9 cellular contexts compared by ENCODE assay signal in genomic region chr17:50541402-50541915, GRCh38. TPM values are rescaled to one million over a fixed set of nuclear protein-coding genes. Genes with fewer than 3 reads are reported as not detected.
DNase-seq lines count a peak whose midpoint lies in the region; ATAC-seq and TF ChIP-seq lines count a peak whose summit lies in the region.
"Had no signal": no experiment of that assay in that cellular context is flagged by ENCODE, and none has a peak within 500 bp of the region (broad histone marks: within the 10 kb centered on the region; RNA-seq: fewer than 3 reads in every experiment).

No MANE protein-coding gene starts in this region.

- DNase-seq in T-helper 1 cell (no peak), kidney epithelial cell (ENCODE audit: low read depth) (no peak), KBM-7 (no peak), NCI-H2107 treated with DMSO at 0.1 percent for 48 hours (lab: John Stamatoyannopoulos, UW; ENCODE audit: unreplicated experiment) (no peak)
- DNase-seq in activated T-helper 2 cell treated with anti-CD3 and anti-CD28 coated beads, Interferon-gamma antibody, Interleukin-2, Interleukin-4, amounts not matched to agents 10 μg/mL and 5 μg/mL and 100 μg/mL, durations not matched to agents 14 hours and 24 hours and 36 hours (ENCODE audit: low spot score), result no peak

- no peak for ATAC-seq in esophagus mucosa

- peak overlapping the region; percentile 85 for H3K4me3 Mint-ChIP-seq in T-helper 1 cell treated with Interleukin-12 subunit alpha and Interleukin-12 subunit beta and Interleukin-4 antibody, amounts not matched to agents 30 μg/mL and 1 μg/mL, for 36 hours
- peak overlapping the region; percentile 80 for H3K4me3 Mint-ChIP-seq in activated T-helper 2 cell treated with anti-CD3 and anti-CD28 coated beads, Interferon-gamma antibody, Interleukin-2, Interleukin-4, amounts not matched to agents 10 μg/mL and 5 μg/mL and 100 μg/mL, durations not matched to agents 14 hours and 24 hours and 36 hours (ENCODE audit: low read depth)

- intact Hi-C loops in activated T-helper 2 cell treated with anti-CD3 and anti-CD28 coated beads, Interferon-gamma antibody, Interleukin-2, Interleukin-4, amounts not matched to agents 10 μg/mL and 5 μg/mL and 100 μg/mL, durations not matched to agents 14 hours and 24 hours and 36 hours (cut with micrococcal nuclease), result loop anchor here (10.0 kb wide), 1 partner anchor 413 kb away; no protein-coding TSS in a partner anchor

- peak overlapping the region; percentile 38 for H3K4me3 ChIP-seq in kidney epithelial cell (ENCODE audit: low read depth, low read length)

- TF ChIP-seq CTCF in kidney epithelial cell (IDR thresholded peaks at IDR 0.05; ENCODE audit: insufficient read depth, low read length, poor library complexity, severe bottlenecking), result no peak

- no peaks in the 10 kb centered on the region for H3K36me3 ChIP-seq in kidney epithelial cell (ENCODE audit: control insufficient read depth, insufficient read depth, low read length)

- H3K36me3 Mint-ChIP-seq in T-helper 1 cell treated with Interleukin-12 subunit alpha and Interleukin-12 subunit beta and Interleukin-4 antibody, amounts not matched to agents 30 μg/mL and 1 μg/mL, for 36 hours (ENCODE audit: low read depth), result no peaks in the 10 kb centered on the region
- H3K36me3 Mint-ChIP-seq in activated T-helper 2 cell treated with anti-CD3 and anti-CD28 coated beads, Interferon-gamma antibody, Interleukin-2, Interleukin-4, amounts not matched to agents 10 μg/mL and 5 μg/mL and 100 μg/mL, durations not matched to agents 14 hours and 24 hours and 36 hours (ENCODE audit: low read depth), result no peaks in the 10 kb centered on the region

- H3K4me1 Mint-ChIP-seq in T-helper 1 cell treated with Interleukin-12 subunit alpha and Interleukin-12 subunit beta and Interleukin-4 antibody, amounts not matched to agents 30 μg/mL and 1 μg/mL, for 36 hours (ENCODE audit: low read depth), result peaks cover 12% of the 10 kb centered on the region
- H3K4me1 Mint-ChIP-seq in activated T-helper 2 cell treated with anti-CD3 and anti-CD28 coated beads, Interferon-gamma antibody, Interleukin-2, Interleukin-4, amounts not matched to agents 10 μg/mL and 5 μg/mL and 100 μg/mL, durations not matched to agents 14 hours and 24 hours and 36 hours (ENCODE audit: low read depth), result peaks cover 12% of the 10 kb centered on the region

- no peak overlapping the region for H3K27ac Mint-ChIP-seq in T-helper 1 cell treated with Interleukin-12 subunit alpha and Interleukin-12 subunit beta and Interleukin-4 antibody, amounts not matched to agents 30 μg/mL and 1 μg/mL, for 36 hours
- H3K27ac Mint-ChIP-seq in activated T-helper 2 cell treated with anti-CD3 and anti-CD28 coated beads, Interferon-gamma antibody, Interleukin-2, Interleukin-4, amounts not matched to agents 10 μg/mL and 5 μg/mL and 100 μg/mL, durations not matched to agents 14 hours and 24 hours and 36 hours, result no peak overlapping the region

- H3K9me3 Mint-ChIP-seq in T-helper 1 cell treated with Interleukin-12 subunit alpha and Interleukin-12 subunit beta and Interleukin-4 antibody, amounts not matched to agents 30 μg/mL and 1 μg/mL, for 36 hours, result no peaks in the 10 kb centered on the region
- H3K9me3 Mint-ChIP-seq in activated T-helper 2 cell treated with anti-CD3 and anti-CD28 coated beads, Interferon-gamma antibody, Interleukin-2, Interleukin-4, amounts not matched to agents 10 μg/mL and 5 μg/mL and 100 μg/mL, durations not matched to agents 14 hours and 24 hours and 36 hours, result no peaks in the 10 kb centered on the region

- H3K27me3 ChIP-seq in kidney epithelial cell (ENCODE audit: control insufficient read depth, insufficient read depth, low read length), result no peaks in the 10 kb centered on the region

- in situ Hi-C loops in KBM-7 (cut with MboI; ENCODE audit: low pct_unique_long_range_greater_than_20kb, low sequenced_read_pairs), result no loop called here

- peak overlapping the region; percentile 42 for H3K27ac ChIP-seq in temporal lobe (ENCODE audit: low read depth, low read length)

- peaks cover 21% of the 10 kb centered on the region for H3K27me3 Mint-ChIP-seq in T-helper 1 cell treated with Interleukin-12 subunit alpha and Interleukin-12 subunit beta and Interleukin-4 antibody, amounts not matched to agents 30 μg/mL and 1 μg/mL, for 36 hours (ENCODE audit: low read depth)
- H3K27me3 Mint-ChIP-seq in activated T-helper 2 cell treated with anti-CD3 and anti-CD28 coated beads, Interferon-gamma antibody, Interleukin-2, Interleukin-4, amounts not matched to agents 10 μg/mL and 5 μg/mL and 100 μg/mL, durations not matched to agents 14 hours and 24 hours and 36 hours (ENCODE audit: low read depth), result peaks cover 18% of the 10 kb centered on the region

RNA-seq across cellular contexts. Expression of gene SPATA20, which starts 5.5 kb away (rescaled TPM):
- total RNA-seq in activated T-helper 2 cell treated with anti-CD3 and anti-CD28 coated beads, Interferon-gamma antibody, Interleukin-2, Interleukin-4, amounts not matched to agents 10 μg/mL and 5 μg/mL and 100 μg/mL, durations not matched to agents 14 hours and 24 hours and 36 hours, result 30.5 and 31.0 TPM in 2 replicates
- 58.9 and 79.4 TPM in 2 replicates for total RNA-seq in kidney epithelial cell
- total RNA-seq in temporal lobe, result 16.2 TPM
- 16.8 TPM for total RNA-seq in esophagus mucosa

RNA-seq across cellular contexts. Expression of gene EPN3, which starts 8.9 kb away (rescaled TPM):
- total RNA-seq in activated T-helper 2 cell treated with anti-CD3 and anti-CD28 coated beads, Interferon-gamma antibody, Interleukin-2, Interleukin-4, amounts not matched to agents 10 μg/mL and 5 μg/mL and 100 μg/mL, durations not matched to agents 14 hours and 24 hours and 36 hours, result not detected in 2 replicates
- total RNA-seq in kidney epithelial cell (0.62 and 0.84 TPM in 2 replicates), temporal lobe (not detected), esophagus mucosa (38.5 TPM)
- total RNA-seq: HT1080 had no signal

RNA-seq across cellular contexts. Expression of gene CACNA1G, which starts 19.1 kb away (rescaled TPM):
- not detected in 2 replicates for total RNA-seq in activated T-helper 2 cell treated with anti-CD3 and anti-CD28 coated beads, Interferon-gamma antibody, Interleukin-2, Interleukin-4, amounts not matched to agents 10 μg/mL and 5 μg/mL and 100 μg/mL, durations not matched to agents 14 hours and 24 hours and 36 hours
- 0.07 TPM in 1 of 2 replicates, not detected in the other for total RNA-seq in kidney epithelial cell
- total RNA-seq in temporal lobe, result 8.9 TPM
- total RNA-seq in esophagus mucosa, result 0.08 TPM

RNA-seq across cellular contexts. Expression of gene MYCBPAP, which starts 33.2 kb away (rescaled TPM):
- total RNA-seq in activated T-helper 2 cell treated with anti-CD3 and anti-CD28 coated beads, Interferon-gamma antibody, Interleukin-2, Interleukin-4, amounts not matched to agents 10 μg/mL and 5 μg/mL and 100 μg/mL, durations not matched to agents 14 hours and 24 hours and 36 hours, result 3.1 and 4.4 TPM in 2 replicates
- total RNA-seq in kidney epithelial cell (0.14 and 0.50 TPM in 2 replicates), temporal lobe (1.2 TPM), esophagus mucosa (0.40 TPM)
- total RNA-seq: HT1080 had no signal

Comparison
In these comparisons a context has a peak if more than half of its experiments do, and no peak if none do; other contexts are left out.
1. RNA of gene EPN3, which starts 8.9 kb away (total RNA-seq): 38.5 TPM in esophagus mucosa (single experiment); 0.62 to 0.84 TPM in kidney epithelial cell, not detected in activated T-helper 2 cell treated with anti-CD3 and anti-CD28 coated beads, Interferon-gamma antibody, Interleukin-2, Interleukin-4, amounts not matched to agents 10 μg/mL and 5 μg/mL and 100 μg/mL, durations not matched to agents 14 hours and 24 hours and 36 hours and not detected in temporal lobe (single experiment); every median in the first group is over 10 times any median in the second.